25 cellular contexts compared by ENCODE assay signal in the genomic region with DNA sequence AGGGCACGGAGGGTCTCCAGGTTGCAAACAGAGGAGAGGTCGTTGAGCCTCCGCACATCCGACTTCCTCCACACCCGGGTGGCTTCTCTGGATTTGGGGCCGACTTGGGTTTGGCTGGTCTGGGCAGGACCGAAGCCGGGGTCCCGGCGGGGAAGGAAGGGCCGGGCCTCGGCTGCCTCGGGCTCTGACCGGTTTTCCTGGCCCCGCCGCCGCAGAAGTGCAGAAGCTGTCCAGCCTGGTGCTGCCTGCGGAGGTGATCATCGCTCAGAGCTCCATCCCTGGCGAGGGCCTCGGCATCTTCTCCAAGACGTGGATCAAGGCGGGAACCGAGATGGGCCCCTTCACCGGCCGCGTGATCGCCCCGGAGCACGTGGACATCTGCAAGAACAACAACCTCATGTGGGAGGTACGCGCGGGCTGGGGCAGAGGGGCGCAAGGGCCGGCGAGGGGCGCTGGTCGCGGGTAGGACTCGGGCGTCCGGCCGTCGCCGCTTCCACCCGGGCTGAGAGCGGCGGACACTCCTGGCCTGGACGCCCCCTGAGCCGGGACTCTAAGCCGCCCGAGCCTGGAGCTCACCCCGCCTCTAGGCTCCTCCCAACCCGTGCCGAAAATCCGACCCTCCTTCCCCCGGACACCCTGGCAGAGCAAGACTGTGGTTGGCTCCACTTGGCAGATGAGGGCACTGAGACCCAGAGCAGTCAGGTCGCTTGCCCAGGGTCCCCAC. TPM values are rescaled to one million over a fixed set of nuclear protein-coding genes. Genes with fewer than 3 reads are reported as not detected.
DNase-seq lines count a peak whose midpoint lies in the region; ATAC-seq and TF ChIP-seq lines count a peak whose summit lies in the region.
"Had no signal": no experiment of that assay in that cellular context is flagged by ENCODE, and none has a peak within 500 bp of the region (broad histone marks: within the 10 kb centered on the region; RNA-seq: fewer than 3 reads in every experiment).

No MANE protein-coding gene starts in this region.

- no peaks in the 10 kb centered on the region for H3K79me1 ChIP-seq in mesendoderm (ENCODE audit: low read length)

- TF ChIP-seq CTCF in GM23338 (conservative IDR thresholded peaks at IDR 0.05; ENCODE audit: low read depth in 2 of 2) = no peak

- CTCF ChIA-PET in activated naive CD4-positive, alpha-beta T cell treated with anti-CD3 and anti-CD28 coated beads, Interleukin-2, amount 10 ng/mL, durations not matched to agents 7 days and 5 days (lab: Charles Lee) = no interaction called here

- no peak overlapping the region for H4K8ac ChIP-seq in mesendoderm (ENCODE audit: low read depth, low read length)

- H3K36me3 ChIP-seq in GM23338 (ENCODE audit: insufficient read depth) = no peaks in the 10 kb centered on the region
- no peaks in the 10 kb centered on the region for H3K36me3 ChIP-seq in ectodermal cell (ENCODE audit: control insufficient read depth, insufficient read depth, low read length)
- H3K36me3 ChIP-seq in mesendoderm (ENCODE audit: control insufficient read depth, insufficient read depth, low read length) = no peaks in the 10 kb centered on the region
- H3K36me3 ChIP-seq: ovary, right lobe of liver had no signal

- no peaks in the 10 kb centered on the region for H3K79me2 ChIP-seq in GM23338 (replicated peaks; ENCODE audit: insufficient read depth)
- no peaks in the 10 kb centered on the region for H3K79me2 ChIP-seq in mesendoderm (ENCODE audit: control insufficient read depth, insufficient read depth, low read length)

- H3K9me3 Mint-ChIP-seq in GM23338 = peaks cover 6% of the 10 kb centered on the region; the same call in 1 of the 3 replicates
- H3K9me3 Mint-ChIP-seq in activated naive CD4-positive, alpha-beta T cell treated with anti-CD3 and anti-CD28 coated beads, Interleukin-2, amount 10 ng/mL, durations not matched to agents 7 days and 5 days = no peaks in the 10 kb centered on the region
- H3K9me3 Mint-ChIP-seq: memory B cell had no signal

- H2AFZ ChIP-seq in GM23338 = peak overlapping the region; percentile 94

- peak overlapping the region; percentile 66 for H3K4me3 Mint-ChIP-seq in GM23338
- no peak overlapping the region for H3K4me3 Mint-ChIP-seq in activated naive CD4-positive, alpha-beta T cell treated with anti-CD3 and anti-CD28 coated beads, Interleukin-2, amount 10 ng/mL, durations not matched to agents 7 days and 5 days
- H3K4me3 Mint-ChIP-seq: memory B cell had no signal

- no peak overlapping the region for H3K9ac ChIP-seq in mesendoderm (ENCODE audit: low read length)

- peak overlapping the region; percentile 45 for H3K23ac ChIP-seq in mesendoderm (ENCODE audit: low read length)

- no peak overlapping the region for H2AK5ac ChIP-seq in mesendoderm (ENCODE audit: low read length)

- H3K27me3 ChIP-seq in GM23338 (ENCODE audit: insufficient read depth) (peaks cover 85% of the 10 kb centered on the region), ectodermal cell (ENCODE audit: control insufficient read depth, insufficient read depth, low read length, poor library complexity, severe bottlenecking) (peaks cover 95% of the 10 kb centered on the region), mesendoderm (ENCODE audit: insufficient read depth, low read length, poor library complexity) (peaks cover 66% of the 10 kb centered on the region)

- 4% methylated on average over 58 of the region's 58 CpGs for WGBS in ectodermal cell, 2 experiments
- no CpG with 5 or more reads among the region's 58 CpGs for WGBS in mesendoderm (ENCODE audit: extremely low coverage, insufficient coverage, low lambda C conversion rate)

- H3K9me3 ChIP-seq in ectodermal cell (ENCODE audit: control insufficient read depth, low read length) = no peaks in the 10 kb centered on the region
- H3K9me3 ChIP-seq: ovary, right lobe of liver had no signal

- DNase-seq in 8988T = peak; percentile 38
- DNase-seq in GM23338 (ENCODE audit: low spot score) = peak; percentile 45
- no peak for DNase-seq in mesendoderm
- DNase-seq in NCI-H82 treated with DMSO at 0.1 percent for 48 hours (lab: John Stamatoyannopoulos, UW; ENCODE audit: unreplicated experiment) = no peak
- no peak for DNase-seq in T-helper 1 cell
- DNase-seq in activated naive CD4-positive, alpha-beta T cell treated with anti-CD3 and anti-CD28 coated beads, Interleukin-2, amount 10 ng/mL, durations not matched to agents 7 days and 5 days = no peak
- DNase-seq: ACHN; activated CD4-positive, alpha-beta T cell treated with anti-CD3 and anti-CD28 coated beads for 1 hour; activated naive CD4-positive, alpha-beta T cell treated with anti-CD3 and anti-CD28 coated beads, Interleukin-2, amount 50 U/mL, for 16 hours; C1 segment of cervical spinal cord; dermis blood vessel endothelial cell; GDM1; KG1; MV-4-11; NCI-H1694 treated with DMSO at 0.1 percent for 48 hours; NCI-H2227 treated with DMSO at 0.1 percent for 48 hours; NCI-H82; ovary; right lobe of liver; trophoblast cell had no signal

- peaks cover 84% of the 10 kb centered on the region for H3K27me3 Mint-ChIP-seq in GM23338 (ENCODE audit: insufficient read depth, low read depth, poor library complexity)
- H3K27me3 Mint-ChIP-seq in activated naive CD4-positive, alpha-beta T cell treated with anti-CD3 and anti-CD28 coated beads, Interleukin-2, amount 10 ng/mL, durations not matched to agents 7 days and 5 days = peaks cover 92% of the 10 kb centered on the region

- peaks cover 21% of the 10 kb centered on the region for H3K4me1 ChIP-seq in GM23338 (ENCODE audit: insufficient read depth)
- H3K4me1 ChIP-seq in ectodermal cell (ENCODE audit: control insufficient read depth, insufficient read depth, low read length) = peaks cover 49% of the 10 kb centered on the region
- H3K4me1 ChIP-seq in mesendoderm (ENCODE audit: control insufficient read depth, low read depth, low read length) = no peaks in the 10 kb centered on the region

- H3K27ac ChIP-seq in GM23338 (ENCODE audit: low read depth) (no peak overlapping the region), ectodermal cell (ENCODE audit: insufficient read depth, low read depth, low read length, poor library complexity, severe bottlenecking) (no peak overlapping the region), mesendoderm (ENCODE audit: low read depth, low read length) (no peak overlapping the region)
- H3K27ac ChIP-seq: ovary, right lobe of liver had no signal

- H2BK120ac ChIP-seq in mesendoderm (ENCODE audit: low read depth, low read length) = no peak overlapping the region

- H3K4me3 ChIP-seq in GM23338 (peak overlapping the region; percentile 47), ectodermal cell (ENCODE audit: insufficient read depth, low read depth, low read length) (peak overlapping the region; percentile 18), mesendoderm (ENCODE audit: low read length) (no peak overlapping the region)
- H3K4me3 ChIP-seq: ovary, right lobe of liver had no signal

- ATAC-seq in GM23338 (peak; percentile 1; the same call in 2 of the 3 replicates), GM21526 (IDR thresholded peaks at IDR 0.05; ENCODE audit: low FRiP score, unreplicated experiment) (no peak)
- ATAC-seq: right lobe of liver had no signal

- no peak overlapping the region for H2BK15ac ChIP-seq in mesendoderm (replicated peaks; ENCODE audit: low read depth)

- H4K20me1 ChIP-seq in GM23338 (replicated peaks; ENCODE audit: insufficient read depth) = no peaks in the 10 kb centered on the region

- peak overlapping the region; percentile 74 for H3K4me2 ChIP-seq in GM23338
- H3K4me2 ChIP-seq in mesendoderm (ENCODE audit: low read length) = no peak overlapping the region

- H3F3A ChIP-seq in GM23338 (replicated peaks; ENCODE audit: low read depth) = 0 out of 2 replicates have a peak, but pooled peaks cover 3% of the 10 kb centered on the region

- H3K4me1 Mint-ChIP-seq in GM23338 = peaks cover 17% of the 10 kb centered on the region
- peaks cover 11% of the 10 kb centered on the region for H3K4me1 Mint-ChIP-seq in activated naive CD4-positive, alpha-beta T cell treated with anti-CD3 and anti-CD28 coated beads, Interleukin-2, amount 10 ng/mL, durations not matched to agents 7 days and 5 days

- H4K5ac ChIP-seq in mesendoderm (ENCODE audit: low read length) = no peak overlapping the region

- H2BK5ac ChIP-seq in mesendoderm (ENCODE audit: low read length) = no peak overlapping the region

- H3K56ac ChIP-seq in mesendoderm (ENCODE audit: low read length) = peak overlapping the region; percentile 5

- no peaks in the 10 kb centered on the region; the same call in 2 of the 3 replicates for H3K36me3 Mint-ChIP-seq in GM23338 (ENCODE audit: low read depth)
- no peaks in the 10 kb centered on the region for H3K36me3 Mint-ChIP-seq in activated naive CD4-positive, alpha-beta T cell treated with anti-CD3 and anti-CD28 coated beads, Interleukin-2, amount 10 ng/mL, durations not matched to agents 7 days and 5 days

- H3K27ac Mint-ChIP-seq in GM23338 = no peak overlapping the region
- H3K27ac Mint-ChIP-seq in activated naive CD4-positive, alpha-beta T cell treated with anti-CD3 and anti-CD28 coated beads, Interleukin-2, amount 10 ng/mL, durations not matched to agents 7 days and 5 days = no peak overlapping the region
- H3K27ac Mint-ChIP-seq: memory B cell had no signal

- H3K18ac ChIP-seq in mesendoderm (ENCODE audit: low read length) = no peak overlapping the region

- no peak overlapping the region for H3K4ac ChIP-seq in mesendoderm (ENCODE audit: low read depth, low read length)

- no peaks in the 10 kb centered on the region for H3K9me2 ChIP-seq in GM23338 (ENCODE audit: insufficient read depth)

TF ChIP-seq in GM23338, 12 proteins besides CTCF, POLR2A, EP300 and RAD21 (continues in another document):
- TF ChIP-seq CREB1 (CRISPR knock-in tag; IDR thresholded peaks at IDR 0.05; ENCODE audit: low read depth) = no peak

RNA-seq across cellular contexts. Expression of gene PRDM12, which starts 2.2 kb away (rescaled TPM):
- 0.78 TPM in 1 of 2 replicates, not detected in the other for total RNA-seq in GM23338 (2014; rRNA removed; shearing (Covaris generic))
- 0.11 and 0.14 TPM in 2 replicates for polyA plus RNA-seq in GM23338 (2016; fragmentation: Nextera tagmentation; extraction: Ambion mirVana)
- 1.0 TPM for polyA plus RNA-seq in ectodermal cell (2013, experiment 1 of 4)
- 2.5 TPM for polyA plus RNA-seq in ectodermal cell (2013, experiment 2 of 4)
- 1.4 TPM for polyA plus RNA-seq in ectodermal cell (2013, experiment 3 of 4)
- polyA plus RNA-seq in ectodermal cell (2013, experiment 4 of 4) = 2.4 TPM
- 0.01 TPM for polyA plus RNA-seq in mesendoderm (2013, experiment 1 of 2)
- polyA plus RNA-seq in mesendoderm (2013, experiment 2 of 2) = 0.01 TPM
- total RNA-seq: cardiac septum, dermis blood vessel endothelial cell, fibroblast of villous mesenchyme, ovary had no signal
- polyA plus RNA-seq: ovary had no signal

RNA-seq across cellular contexts. Expression of gene EXOSC2, which starts 27.0 kb away (rescaled TPM):
- 77.7 and 80.3 TPM in 2 replicates for total RNA-seq in GM23338 (2014; rRNA removed; shearing (Covaris generic))
- 35.1 and 37.6 TPM in 2 replicates for polyA plus RNA-seq in GM23338 (2016; fragmentation: Nextera tagmentation; extraction: Ambion mirVana)
- polyA plus RNA-seq in ectodermal cell (2013, experiment 1 of 4) = 70.7 TPM
- 77.3 TPM for polyA plus RNA-seq in ectodermal cell (2013, experiment 2 of 4)
- 50.3 TPM for polyA plus RNA-seq in ectodermal cell (2013, experiment 3 of 4)
- polyA plus RNA-seq in ectodermal cell (2013, experiment 4 of 4) = 50.3 TPM
- 35.1 TPM for polyA plus RNA-seq in mesendoderm (2013, experiment 1 of 2)
- 35.8 TPM for polyA plus RNA-seq in mesendoderm (2013, experiment 2 of 2)

Comparison
In these comparisons a context has a peak if more than half of its experiments do, and no peak if none do; other contexts are left out.
1. DNase-seq: peak in 8988T (single experiment) and GM23338 (single experiment); none in mesendoderm (single experiment), NCI-H82 treated with DMSO at 0.1 percent for 48 hours (single experiment), T-helper 1 cell (0 of 5) and activated naive CD4-positive, alpha-beta T cell treated with anti-CD3 and anti-CD28 coated beads, Interleukin-2, amount 10 ng/mL, durations not matched to agents 7 days and 5 days (single experiment).